In genomic region chr7:32762321-32762669, GRCh38 we compare ENCODE assay signal across 12 cellular contexts.
DNase-seq lines count a peak whose midpoint lies in the region; ATAC-seq, FAIRE-seq and TF ChIP-seq lines count a peak whose summit lies in the region.
"Had no signal": no experiment of that assay in that cellular context is flagged by ENCODE, and none has a peak within 500 bp of the region (broad histone marks: within the 10 kb centered on the region; RNA-seq: fewer than 3 reads in every experiment).

No MANE protein-coding gene starts in this region.

- H3K4me1 Mint-ChIP-seq in HFFc6 (ENCODE audit: low read depth) (0 out of 2 replicates have a peak, but pooled peaks cover 6% of the 10 kb centered on the region), astrocyte (ENCODE audit: low read depth, unreplicated experiment) (peaks cover 4% of the 10 kb centered on the region)

- H3F3A ChIP-seq in smooth muscle cell (ENCODE audit: low read depth): no peaks in the 10 kb centered on the region

- ATAC-seq in HG03378 (IDR thresholded peaks at IDR 0.05; ENCODE audit: unreplicated experiment) (no peak), SK-N-SH treated with all-trans-retinoic acid at 6 μM for 48 hours (no peak)

- no peak for FAIRE-seq in astrocyte (lab: Jason Lieb, UNC)

- no peaks in the 10 kb centered on the region for H3K36me3 Mint-ChIP-seq in HFFc6 (ENCODE audit: low read depth)
- H3K36me3 Mint-ChIP-seq in astrocyte (ENCODE audit: low read depth, unreplicated experiment): no peaks in the 10 kb centered on the region

- H2AFZ ChIP-seq in astrocyte (ENCODE audit: low read depth, low read length): no peak overlapping the region
- H2AFZ ChIP-seq in smooth muscle cell (ENCODE audit: low read depth): no peak overlapping the region

- no peak overlapping the region for H3K27ac Mint-ChIP-seq in HFFc6
- no peak overlapping the region for H3K27ac Mint-ChIP-seq in astrocyte (ENCODE audit: unreplicated experiment)

- H3K9ac ChIP-seq in astrocyte (ENCODE audit: low read length) (no peak overlapping the region), iPS-15b (ENCODE audit: low read depth, low read length) (no peak overlapping the region), smooth muscle cell (ENCODE audit: low read depth) (no peak overlapping the region)

- H3K79me2 ChIP-seq in astrocyte (ENCODE audit: insufficient read depth, low read length) (no peaks in the 10 kb centered on the region), smooth muscle cell (ENCODE audit: low read depth) (no peaks in the 10 kb centered on the region)

- TF ChIP-seq CTCF in HFFc6 (IDR thresholded peaks at IDR 0.05) (no peak), astrocyte (IDR thresholded peaks at IDR 0.05; ENCODE audit: insufficient read depth, low read depth, low read length) (no peak), smooth muscle cell (IDR thresholded peaks at IDR 0.05; ENCODE audit: borderline replicate concordance, insufficient read depth, poor library complexity, severe bottlenecking) (no peak)

- no peak for DNase-seq in HFFc6
- DNase-seq in astrocyte (ENCODE audit: low read depth): no peak
- no peak for DNase-seq in smooth muscle cell (lab: John Stamatoyannopoulos, UW; ENCODE audit: unreplicated experiment)
- no peak for DNase-seq in NCI-H748 treated with DMSO at 0.1 percent for 48 hours (lab: John Stamatoyannopoulos, UW)
- DNase-seq: activated CD4-positive, alpha-beta T cell treated with anti-CD3 and anti-CD28 coated beads for 1 hour; DMS79; NCI-H1436 treated with DMSO at 0.1 percent for 48 hours; NCI-H226 had no signal

- H3K9me3 Mint-ChIP-seq in HFFc6 (no peaks in the 10 kb centered on the region), astrocyte (ENCODE audit: unreplicated experiment) (no peaks in the 10 kb centered on the region)
- H3K9me3 Mint-ChIP-seq: central memory CD8-positive, alpha-beta T cell had no signal

- peak overlapping the region; percentile 79 for H3K4me2 ChIP-seq in astrocyte (ENCODE audit: low read length)
- peak overlapping the region; percentile 78 for H3K4me2 ChIP-seq in smooth muscle cell

- H3K4me3 Mint-ChIP-seq in HFFc6: peak overlapping the region; percentile 53; the same call in 1 of the 2 replicates
- peak overlapping the region; percentile 73 for H3K4me3 Mint-ChIP-seq in astrocyte (ENCODE audit: unreplicated experiment)
- H3K4me3 Mint-ChIP-seq: central memory CD8-positive, alpha-beta T cell had no signal

- H3K4me1 ChIP-seq in astrocyte (ENCODE audit: insufficient read depth, low read length) (no peaks in the 10 kb centered on the region), iPS-15b (ENCODE audit: control insufficient read depth, insufficient read depth, low read length) (no peaks in the 10 kb centered on the region), smooth muscle cell (ENCODE audit: low read depth) (no peaks in the 10 kb centered on the region)

- H3K9me3 ChIP-seq in astrocyte (ENCODE audit: insufficient read depth, low read depth, low read length) (no peaks in the 10 kb centered on the region), iPS-15b (ENCODE audit: control insufficient read depth, insufficient read depth, low read length) (no peaks in the 10 kb centered on the region), smooth muscle cell (replicated peaks; ENCODE audit: low read depth) (no peaks in the 10 kb centered on the region)

- H3K27ac ChIP-seq in astrocyte (ENCODE audit: low read depth, low read length): no peak overlapping the region
- no peak overlapping the region for H3K27ac ChIP-seq in smooth muscle cell (ENCODE audit: low read depth)

- H3K4me3 ChIP-seq in astrocyte (ENCODE audit: insufficient read depth, low read depth, low read length) (peak overlapping the region; percentile 49), iPS-15b (ENCODE audit: low read depth, low read length) (peak overlapping the region; percentile 62), smooth muscle cell (peak overlapping the region; percentile 37)

- H4K20me1 ChIP-seq in astrocyte (ENCODE audit: insufficient read depth, low read length): no peaks in the 10 kb centered on the region
- H4K20me1 ChIP-seq in smooth muscle cell (ENCODE audit: low read depth): peaks cover 3% of the 10 kb centered on the region

- no peaks in the 10 kb centered on the region for H3K36me3 ChIP-seq in astrocyte (ENCODE audit: insufficient read depth, low read length)
- no peaks in the 10 kb centered on the region for H3K36me3 ChIP-seq in iPS-15b (ENCODE audit: control insufficient read depth, insufficient read depth, low read length)
- no peaks in the 10 kb centered on the region for H3K36me3 ChIP-seq in smooth muscle cell (ENCODE audit: low read depth)

- 71% methylated on average over 9 of the region's 9 CpGs for WGBS in smooth muscle cell (ENCODE audit: low lambda C conversion rate)

- H3K27me3 ChIP-seq in astrocyte (ENCODE audit: insufficient read depth, low read length) (peaks cover 9% of the 10 kb centered on the region), iPS-15b (ENCODE audit: control insufficient read depth, insufficient read depth, low read length) (peaks cover 62% of the 10 kb centered on the region), smooth muscle cell (ENCODE audit: low read depth) (peaks cover 33% of the 10 kb centered on the region)

- H3K27me3 Mint-ChIP-seq in HFFc6 (ENCODE audit: insufficient read depth): peaks cover 3% of the 10 kb centered on the region; the same call in 1 of the 2 replicates
- H3K27me3 Mint-ChIP-seq in astrocyte (ENCODE audit: low read depth, unreplicated experiment): peaks cover 22% of the 10 kb centered on the region

TF ChIP-seq in SK-N-SH treated with all-trans-retinoic acid at 6 μM for 48 hours, 23 proteins besides CTCF, POLR2A, EP300 and RAD21:
- no peak for TF ChIP-seq ZNF8 (CRISPR knock-in tag; IDR thresholded peaks at IDR 0.05)
- TF ChIP-seq TOX (CRISPR knock-in tag; IDR thresholded peaks at IDR 0.05; ENCODE audit: borderline replicate concordance): no peak
- TF ChIP-seq TSHZ2 (CRISPR knock-in tag; IDR thresholded peaks at IDR 0.05): no peak
- no peak for TF ChIP-seq ARNTL (CRISPR knock-in tag; IDR thresholded peaks at IDR 0.05; ENCODE audit: borderline replicate concordance, low read depth)
- no peak for TF ChIP-seq ESRRG (CRISPR knock-in tag; IDR thresholded peaks at IDR 0.05)
- no peak for TF ChIP-seq CREB5 (CRISPR knock-in tag; IDR thresholded peaks at IDR 0.05; ENCODE audit: low read depth)
- no peak for TF ChIP-seq ISL1 (CRISPR knock-in tag; IDR thresholded peaks at IDR 0.05)
- TF ChIP-seq TCF4 (CRISPR knock-in tag; IDR thresholded peaks at IDR 0.05; ENCODE audit: borderline replicate concordance): no peak
- no peak for TF ChIP-seq GLIS3 (CRISPR knock-in tag; IDR thresholded peaks at IDR 0.05)
